In the genomic region with DNA sequence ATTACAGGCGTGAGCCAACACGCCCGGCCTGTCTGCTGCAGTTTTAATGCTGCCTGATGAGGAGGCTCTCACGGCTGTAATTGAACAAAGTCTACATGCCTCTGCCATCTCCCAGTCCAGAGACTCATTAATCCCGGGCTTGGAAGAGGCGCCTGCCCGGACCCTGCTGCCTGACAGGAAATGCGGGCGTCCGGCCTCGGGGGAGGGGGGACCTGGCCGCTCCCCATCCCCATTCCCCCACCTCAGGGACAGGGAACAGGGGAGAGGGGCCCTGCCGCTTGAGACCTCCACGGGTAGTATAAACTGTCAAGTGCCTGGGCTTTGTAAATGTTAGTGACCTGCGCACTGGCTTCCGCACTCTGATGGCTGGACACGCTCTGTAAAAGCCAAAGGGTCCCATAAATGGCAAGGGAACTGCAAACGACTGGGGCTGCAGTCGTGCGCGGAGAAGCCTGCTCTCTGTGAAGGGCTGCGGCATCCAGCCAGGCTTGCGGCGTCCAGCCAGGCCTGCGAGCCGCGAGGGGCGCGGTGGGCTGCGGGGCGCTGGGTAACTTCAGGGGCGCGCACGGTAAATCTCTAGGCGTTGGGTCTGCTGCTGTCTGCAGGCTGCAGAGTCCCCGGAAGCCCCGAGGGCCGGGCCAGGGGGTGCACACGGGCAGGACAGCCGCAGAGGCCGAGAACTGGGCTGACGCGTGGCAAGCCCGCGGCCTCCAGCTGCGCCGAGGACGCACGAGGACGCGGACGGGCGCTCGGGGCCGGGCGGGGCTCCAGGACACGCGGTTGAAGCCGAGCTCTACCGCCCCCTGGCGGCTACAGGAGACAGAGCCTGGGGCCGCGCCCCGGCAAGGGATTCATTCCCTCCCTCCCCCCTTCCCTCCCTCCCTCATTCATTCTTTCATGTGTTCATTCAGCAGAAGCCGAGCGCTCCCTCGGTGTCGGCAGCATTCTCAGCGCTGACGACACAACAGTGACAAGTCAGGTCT, we compare ENCODE assay signal across 7 cellular contexts.
DNase-seq lines count a peak whose midpoint lies in the region; ATAC-seq and TF ChIP-seq lines count a peak whose summit lies in the region.
"Not testable (repeated sequence)": the region's sequence is repeated elsewhere in the genome, so short reads cannot be mapped to it uniquely, and the experiment has no call there.

No MANE protein-coding gene starts in this region.

- intact Hi-C loops in left lung (cut with DNase I); posterior vena cava (cut with DNase I): not testable (repeated sequence)

- H3K27me3 ChIP-seq in foreskin keratinocyte, left lung: not testable (repeated sequence)

- H3K36me3 ChIP-seq in left lung: not testable (repeated sequence)

- H3K9me3 ChIP-seq in left lung: not testable (repeated sequence)

- not testable (repeated sequence) for H3K4me3 Mint-ChIP-seq in activated CD8-positive, alpha-beta T cell treated with anti-CD3 and anti-CD28 coated beads, Interleukin-2, amount 10 ng/mL, durations not matched to agents 7 days and 5 days

- not testable (repeated sequence) for H3K4me3 ChIP-seq in left lung

- H3K27ac Mint-ChIP-seq in activated CD8-positive, alpha-beta T cell treated with anti-CD3 and anti-CD28 coated beads, Interleukin-2, amount 10 ng/mL, durations not matched to agents 7 days and 5 days: not testable (repeated sequence)

- CTCF ChIA-PET in activated CD8-positive, alpha-beta T cell treated with anti-CD3 and anti-CD28 coated beads, Interleukin-2, amount 10 ng/mL, durations not matched to agents 7 days and 5 days (lab: Charles Lee): not testable (repeated sequence)

- not testable (repeated sequence) for H3K36me3 Mint-ChIP-seq in activated CD8-positive, alpha-beta T cell treated with anti-CD3 and anti-CD28 coated beads, Interleukin-2, amount 10 ng/mL, durations not matched to agents 7 days and 5 days (ENCODE audit: low read depth)

- H3K27me3 Mint-ChIP-seq in activated CD8-positive, alpha-beta T cell treated with anti-CD3 and anti-CD28 coated beads, Interleukin-2, amount 10 ng/mL, durations not matched to agents 7 days and 5 days (ENCODE audit: low read depth): not testable (repeated sequence)

- not testable (repeated sequence) for H3K4me1 ChIP-seq in foreskin keratinocyte, left lung

- ATAC-seq in GM18907 (IDR thresholded peaks at IDR 0.05; ENCODE audit: unreplicated experiment) (peak; percentile 63), HG02588 (IDR thresholded peaks at IDR 0.05; ENCODE audit: unreplicated experiment) (peak; percentile 67), HG03521 (IDR thresholded peaks at IDR 0.05; ENCODE audit: unreplicated experiment) (peak; percentile 49), foreskin keratinocyte (peak; percentile 84), left lung (peak; percentile 95)
- peak; percentile 96 for ATAC-seq in activated CD8-positive, alpha-beta T cell treated with anti-CD3 and anti-CD28 coated beads, Interleukin-2, amount 10 ng/mL, durations not matched to agents 7 days and 5 days

- H3K27ac ChIP-seq in foreskin keratinocyte, left lung: not testable (repeated sequence)

- not testable (repeated sequence) for H3K9me3 Mint-ChIP-seq in activated CD8-positive, alpha-beta T cell treated with anti-CD3 and anti-CD28 coated beads, Interleukin-2, amount 10 ng/mL, durations not matched to agents 7 days and 5 days (ENCODE audit: insufficient read depth)

- POLR2A ChIA-PET in activated CD8-positive, alpha-beta T cell treated with anti-CD3 and anti-CD28 coated beads, Interleukin-2, amount 10 ng/mL, durations not matched to agents 7 days and 5 days (lab: Charles Lee): not testable (repeated sequence)

- H3K4me1 Mint-ChIP-seq in activated CD8-positive, alpha-beta T cell treated with anti-CD3 and anti-CD28 coated beads, Interleukin-2, amount 10 ng/mL, durations not matched to agents 7 days and 5 days (ENCODE audit: low read depth): not testable (repeated sequence)

- DNase-seq in activated CD8-positive, alpha-beta T cell treated with anti-CD3 and anti-CD28 coated beads, Interleukin-2, amount 10 ng/mL, durations not matched to agents 7 days and 5 days; foreskin keratinocyte: not testable (repeated sequence)
- DNase-seq in left lung (peak in 1 of 2 donors; percentile 49), posterior vena cava (ENCODE audit: low spot score) (peak; percentile 53)

- TF ChIP-seq CTCF in foreskin keratinocyte (conservative IDR thresholded peaks at IDR 0.05); left lung (IDR thresholded peaks at IDR 0.05): not testable (repeated sequence)
